ENCODE assay signal across 1 cellular context in genomic region chr12:56115329-56115728, GRCh38.
TF ChIP-seq lines count a peak whose summit lies in the region.

No MANE protein-coding gene starts in this region.

TF ChIP-seq in SK-N-SH treated with all-trans-retinoic acid at 6 μM for 48 hours, 23 proteins besides CTCF, POLR2A, EP300 and RAD21 (continued from another document):
- TF ChIP-seq TSHZ2 (CRISPR knock-in tag; IDR thresholded peaks at IDR 0.05) (no peak), OSR1 (CRISPR knock-in tag; IDR thresholded peaks at IDR 0.05) (no peak), TCF4 (CRISPR knock-in tag; IDR thresholded peaks at IDR 0.05; ENCODE audit: borderline replicate concordance) (no peak), ZFP3 (CRISPR knock-in tag; IDR thresholded peaks at IDR 0.05) (no peak), ZNF565 (CRISPR knock-in tag; conservative IDR thresholded peaks at IDR 0.05; ENCODE audit: low read depth) (no peak), SNAI2 (CRISPR knock-in tag; IDR thresholded peaks at IDR 0.05) (no peak), RARB (CRISPR knock-in tag; IDR thresholded peaks at IDR 0.05) (no peak), PATZ1 (CRISPR knock-in tag; IDR thresholded peaks at IDR 0.05; ENCODE audit: borderline replicate concordance) (no peak), CSDC2 (CRISPR knock-in tag; IDR thresholded peaks at IDR 0.05) (no peak), ISL1 (CRISPR knock-in tag; IDR thresholded peaks at IDR 0.05) (no peak), ESRRG (CRISPR knock-in tag; IDR thresholded peaks at IDR 0.05) (no peak)
